ENCODE assay signal across 8 cellular contexts in the genomic region with DNA sequence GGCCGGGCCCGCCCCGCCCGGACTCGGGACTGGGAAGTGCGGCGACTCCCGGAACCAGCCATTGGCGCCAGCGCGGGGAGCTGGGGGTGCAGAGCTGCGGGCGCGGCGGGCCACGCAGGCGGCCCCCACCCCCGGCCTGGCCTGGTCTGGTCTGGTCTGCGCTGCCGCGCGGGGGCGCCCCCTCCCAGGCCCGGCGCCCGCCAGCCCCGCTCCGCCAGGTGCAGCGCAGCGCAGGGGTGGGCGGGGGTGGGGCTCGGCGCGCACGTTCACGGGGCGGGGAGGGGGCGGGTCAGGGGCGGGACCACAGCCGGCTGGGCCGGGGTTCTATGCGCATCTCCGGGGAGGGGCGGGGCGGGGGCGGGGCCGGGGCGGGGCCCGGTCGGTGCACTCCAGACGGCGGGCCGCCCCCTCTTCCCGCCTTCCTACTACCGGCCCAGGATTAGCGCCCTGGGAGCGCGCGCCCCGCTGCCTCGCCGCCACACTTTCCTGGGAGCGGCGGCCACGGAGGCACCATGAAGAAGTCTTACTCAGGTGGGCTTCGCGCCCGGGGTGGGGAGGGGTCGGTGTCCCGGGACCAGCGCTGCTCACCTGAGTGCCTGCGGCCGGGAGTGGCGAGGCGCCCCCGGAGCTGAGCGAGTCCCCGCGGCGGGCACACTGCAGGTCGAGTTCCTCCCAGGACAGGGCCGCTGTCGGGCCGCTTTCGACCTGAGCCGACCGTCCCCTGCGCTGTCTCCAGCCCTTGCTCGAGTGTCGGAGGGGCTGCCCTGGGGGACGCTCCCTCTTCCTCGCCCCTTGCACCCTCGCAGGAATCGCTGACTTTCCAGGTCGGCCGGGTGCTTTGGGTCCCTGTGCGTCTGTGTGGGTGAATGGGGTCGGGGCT.
DNase-seq lines count a peak whose midpoint lies in the region; ATAC-seq and TF ChIP-seq lines count a peak whose summit lies in the region.

No MANE protein-coding gene starts in this region.

- intact Hi-C loops in heart left ventricle (cut with DNase I), result no loop called here

- 2 to 17% (median 5%) methylated on average over 8 to 98 of the region's 98 CpGs for WGBS in heart left ventricle, 4 donors

- peak overlapping the region; percentile 33 to 66 (median 56) for H3K4me3 ChIP-seq in heart left ventricle

- ATAC-seq in GM19395 (IDR thresholded peaks at IDR 0.05; ENCODE audit: unreplicated experiment), result peak; percentile 52
- peak; percentile 66 for ATAC-seq in HG03571 (IDR thresholded peaks at IDR 0.05; ENCODE audit: unreplicated experiment)
- ATAC-seq in heart left ventricle, result peak in 3 of 4 donors; percentile 19 to 62 (median 58)

- peak overlapping the region; percentile 81 for H3K27ac ChIP-seq in C4-2B
- no peak overlapping the region for H3K27ac ChIP-seq in heart left ventricle

- no peaks in the 10 kb centered on the region for H3K9me3 ChIP-seq in heart left ventricle

- TF ChIP-seq POLR2A in heart left ventricle (IDR thresholded peaks at IDR 0.05), result no peak

- no peaks in the 10 kb centered on the region for H3K36me3 ChIP-seq in heart left ventricle

- H3K27me3 ChIP-seq in heart left ventricle, result peaks cover 4 to 15% (median 10%) of the 10 kb centered on the region in 9 donors

- peaks cover 0 to 53% (median 9%) of the 10 kb centered on the region in 12 donors for H3K4me1 ChIP-seq in heart left ventricle

- peak; percentile 82; the same call in 1 of the 2 replicates for TF ChIP-seq CTCF in C4-2B (conservative IDR thresholded peaks at IDR 0.05)
- peak in 5 of 12 donors; percentile 19 to 27 (median 23) for TF ChIP-seq CTCF in heart left ventricle (IDR thresholded peaks at IDR 0.05)

- DNase-seq in RPMI8226 (peak; percentile 84), heart left ventricle (peak in 4 of 5 donors; percentile 29 to 78 (median 43)), retina (peak; percentile 67), dedifferentiated amniotic fluid mesenchymal stem cell (ENCODE audit: extremely low spot score) (no peak)
- DNase-seq in activated naive CD4-positive, alpha-beta T cell treated with Interleukin-2 at 50 U/mL for 16 hours, result peak; percentile 62
